Comparison of ENCODE assay signal across 34 cellular contexts in the genomic region with DNA sequence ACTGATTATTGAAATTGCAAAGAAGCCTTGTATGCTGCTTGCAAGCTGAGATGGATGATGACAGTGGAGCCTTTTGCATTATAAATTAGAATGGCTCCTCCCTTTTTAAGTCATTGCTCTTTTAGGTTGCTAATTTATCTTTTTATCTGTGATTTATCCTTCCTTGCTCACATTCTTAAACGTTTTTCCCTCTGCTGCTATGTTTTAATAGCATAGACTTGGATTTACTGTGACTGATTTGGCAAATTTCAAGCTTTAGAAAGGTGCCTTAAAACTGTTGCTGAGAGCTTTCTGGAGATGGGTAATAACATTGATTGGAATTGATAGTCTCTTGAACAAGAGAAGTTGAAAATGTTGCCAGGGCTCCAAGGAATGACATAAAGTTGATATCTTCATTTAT.
"Had no signal": no experiment of that assay in that cellular context is flagged by ENCODE, and none has a peak within 500 bp of the region (broad histone marks: within the 10 kb centered on the region; RNA-seq: fewer than 3 reads in every experiment).

No MANE protein-coding gene starts in this region.

- DNase-seq: Karpas-422, Kasumi-1, MG63, MM.1S, MV-4-11, NCI-H1048, NCI-H1092, NCI-H1092 treated with DMSO at 0.1 percent for 48 hours, NCI-H1105, NCI-H1105 treated with DMSO at 0.1 percent for 48 hours, NCI-H1417, NCI-H1417 treated with DMSO at 0.1 percent for 48 hours, NCI-H1436, NCI-H1436 treated with DMSO at 0.1 percent for 48 hours, NCI-H146, NCI-H1694, NCI-H1694 treated with DMSO at 0.1 percent for 48 hours, NCI-H187, NCI-H187 treated with DMSO at 0.1 percent for 48 hours, NCI-H1930, NCI-H2029, NCI-H2029 treated with DMSO at 0.1 percent for 48 hours, NCI-H2081, NCI-H2081 treated with DMSO at 0.1 percent for 48 hours, NCI-H2107, NCI-H2171, NCI-H2171 treated with DMSO at 0.1 percent for 48 hours, NCI-H2227 treated with DMSO at 0.1 percent for 48 hours, NCI-H226, NCI-H345, NCI-H446, NCI-H446 treated with DMSO at 0.1 percent for 48 hours, NCI-H510A, NCI-H510A treated with DMSO at 0.1 percent for 48 hours had no signal

- H3K9me3 ChIP-seq: MG63 had no signal

- H3K4me3 ChIP-seq: MG63 had no signal

- H3K36me3 ChIP-seq: MG63 had no signal

- H3K27me3 ChIP-seq: MG63 had no signal
